In genomic region chr1:87463917-87464565, GRCh38 we compare ENCODE assay signal across 12 cellular contexts.
DNase-seq lines count a peak whose midpoint lies in the region; ATAC-seq, FAIRE-seq and TF ChIP-seq lines count a peak whose summit lies in the region.
"Had no signal": no experiment of that assay in that cellular context is flagged by ENCODE, and none has a peak within 500 bp of the region (broad histone marks: within the 10 kb centered on the region; RNA-seq: fewer than 3 reads in every experiment).

No MANE protein-coding gene starts in this region.

- peaks cover 0 to 7% of the 10 kb centered on the region in 2 donors for H3K9me3 Mint-ChIP-seq in activated naive CD4-positive, alpha-beta T cell treated with anti-CD3 and anti-CD28 coated beads, Interleukin-2, amount 50 U/mL, for 72 hours

- H3K4me1 ChIP-seq in right cardiac atrium (ENCODE audit: control insufficient read depth, insufficient read depth, low read length) (no peaks in the 10 kb centered on the region), body of pancreas (no peaks in the 10 kb centered on the region)

- H3K27ac Mint-ChIP-seq in activated naive CD4-positive, alpha-beta T cell treated with anti-CD3 and anti-CD28 coated beads, Interleukin-2, amount 50 U/mL, for 72 hours, result no peak overlapping the region
- H3K27ac Mint-ChIP-seq: activated CD8-positive, alpha-beta memory T cell treated with anti-CD3 and anti-CD28 coated beads, Interleukin-2, amount 10 ng/mL, durations not matched to agents 7 days and 5 days had no signal

- H3K27ac ChIP-seq in right cardiac atrium (ENCODE audit: low read length) (no peak overlapping the region), body of pancreas (no peak overlapping the region)

- no peaks in the 10 kb centered on the region for H3K36me3 ChIP-seq in body of pancreas (replicated peaks in 1 of 2; ENCODE audit: insufficient read depth in 1 of 2, low read depth in 2 of 2)

- H3K9me3 ChIP-seq in right cardiac atrium (ENCODE audit: control insufficient read depth, low read length), result no peaks in the 10 kb centered on the region
- H3K9me3 ChIP-seq in body of pancreas, result no peaks in the 10 kb centered on the region

- no peaks in the 10 kb centered on the region for H3K27me3 ChIP-seq in right cardiac atrium (ENCODE audit: control insufficient read depth, insufficient read depth)
- no peaks in the 10 kb centered on the region for H3K27me3 ChIP-seq in body of pancreas

- ATAC-seq in GM18519 (IDR thresholded peaks at IDR 0.05; ENCODE audit: low FRiP score, unreplicated experiment) (peak; percentile 58), GM21381 (IDR thresholded peaks at IDR 0.05; ENCODE audit: unreplicated experiment) (peak; percentile 54), HG03095 (IDR thresholded peaks at IDR 0.05; ENCODE audit: unreplicated experiment) (peak; percentile 60), right cardiac atrium (peak; percentile 66 to 77), body of pancreas (no peak)
- ATAC-seq in activated naive CD4-positive, alpha-beta T cell treated with anti-CD3 and anti-CD28 coated beads, Interleukin-2, amount 50 U/mL, for 72 hours, result no peak
- ATAC-seq: activated CD8-positive, alpha-beta memory T cell treated with anti-CD3 and anti-CD28 coated beads, Interleukin-2, amount 10 ng/mL, durations not matched to agents 7 days and 5 days had no signal

- no peak for TF ChIP-seq CTCF in body of pancreas (IDR thresholded peaks at IDR 0.05)

- 37% methylated on average over 3 of the region's 3 CpGs for WGBS in right cardiac atrium
- WGBS in body of pancreas, 2 donors, result 36 to 40% methylated on average over 3 of the region's 3 CpGs

- TF ChIP-seq POLR2A in H54 (IDR thresholded peaks at IDR 0.05; ENCODE audit: low read depth, low read length), result no peak
- no peak for TF ChIP-seq POLR2A in body of pancreas (IDR thresholded peaks at IDR 0.05)

- H3K36me3 Mint-ChIP-seq in activated naive CD4-positive, alpha-beta T cell treated with anti-CD3 and anti-CD28 coated beads, Interleukin-2, amount 50 U/mL, for 72 hours, result no peaks in the 10 kb centered on the region
- H3K36me3 Mint-ChIP-seq: activated CD8-positive, alpha-beta memory T cell treated with anti-CD3 and anti-CD28 coated beads, Interleukin-2, amount 10 ng/mL, durations not matched to agents 7 days and 5 days had no signal

- intact Hi-C loops in right cardiac atrium (cut with DNase I), result loop anchor here in 1 of 4 donors (10.0 kb wide), 1 partner anchor 129 kb away; no protein-coding TSS in a partner anchor
- intact Hi-C loops in body of pancreas (cut with DNase I), result no loop called here

- H3K4me3 ChIP-seq in right cardiac atrium (ENCODE audit: low read length) (no peak overlapping the region), body of pancreas (no peak overlapping the region)

- FAIRE-seq in H54 (lab: Jason Lieb, UNC), result no peak
- FAIRE-seq: bronchial epithelial cell, urothelium cell line had no signal

- DNase-seq in right cardiac atrium, result no peak
- DNase-seq in H54 (ENCODE audit: insufficient read length, low spot score), result no peak
- DNase-seq in activated naive CD4-positive, alpha-beta T cell treated with anti-CD3 and anti-CD28 coated beads, Interleukin-2, amount 50 U/mL, for 72 hours (ENCODE audit: low spot score in 2 of 2), result no peak
- no peak for DNase-seq in body of pancreas
- DNase-seq in EL, result no peak
- DNase-seq: activated CD8-positive, alpha-beta memory T cell treated with anti-CD3 and anti-CD28 coated beads, Interleukin-2, amount 10 ng/mL, durations not matched to agents 7 days and 5 days; NCI-H1092 treated with DMSO at 0.1 percent for 48 hours had no signal

Comparison
In these comparisons a context has a peak if more than half of its experiments do, and no peak if none do; other contexts are left out.
1. ATAC-seq: peak in GM18519 (single experiment), GM21381 (single experiment), HG03095 (single experiment) and right cardiac atrium (2 of 2); none in activated naive CD4-positive, alpha-beta T cell treated with anti-CD3 and anti-CD28 coated beads, Interleukin-2, amount 50 U/mL, for 72 hours (0 of 2) and body of pancreas (single experiment).